ENCODE assay signal across 17 cellular contexts in the genomic region with DNA sequence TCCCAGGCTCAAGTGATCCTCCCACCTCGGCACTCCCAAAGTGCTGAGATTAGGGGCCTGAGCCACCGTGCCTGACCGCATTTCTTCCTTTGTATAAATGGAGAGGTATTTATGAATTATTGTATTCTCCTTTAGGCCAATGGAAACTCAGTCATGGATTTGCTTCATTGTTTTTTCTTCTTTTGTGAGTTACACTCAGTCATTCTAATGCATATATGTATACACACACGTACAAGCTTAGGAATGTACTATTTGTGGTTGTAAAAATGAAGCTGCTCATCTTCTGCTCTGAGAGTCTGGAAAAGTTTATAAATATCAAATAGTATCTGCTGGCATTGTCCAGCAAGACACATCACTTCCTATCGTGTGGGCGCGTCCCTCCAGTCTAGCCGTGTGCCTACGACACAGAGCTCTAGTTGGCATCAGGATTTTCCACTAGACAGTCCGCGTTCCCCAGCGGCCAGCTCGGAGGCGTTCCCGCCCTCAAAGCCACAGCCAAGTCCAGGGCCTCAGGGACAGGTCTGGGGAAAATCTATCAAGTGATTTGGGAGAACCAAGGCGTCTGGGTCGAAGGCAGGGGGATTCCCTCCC.
DNase-seq lines count a peak whose midpoint lies in the region; ATAC-seq and TF ChIP-seq lines count a peak whose summit lies in the region.
"Had no signal": no experiment of that assay in that cellular context is flagged by ENCODE, and none has a peak within 500 bp of the region (broad histone marks: within the 10 kb centered on the region; RNA-seq: fewer than 3 reads in every experiment).

No MANE protein-coding gene starts in this region.

- H3K9me3 ChIP-seq in fibroblast of lung (ENCODE audit: control insufficient read depth, insufficient read depth, low read depth, low read length) (no peaks in the 10 kb centered on the region), smooth muscle cell (replicated peaks; ENCODE audit: low read depth) (no peaks in the 10 kb centered on the region)
- H3K9me3 ChIP-seq: esophagus squamous epithelium had no signal

- H3K27me3 ChIP-seq in fibroblast of lung (ENCODE audit: control insufficient read depth, insufficient read depth, low read length) (no peaks in the 10 kb centered on the region), smooth muscle cell (ENCODE audit: low read depth) (no peaks in the 10 kb centered on the region)

- H3K36me3 ChIP-seq in fibroblast of lung (ENCODE audit: control insufficient read depth, insufficient read depth, low read length) (no peaks in the 10 kb centered on the region), smooth muscle cell (ENCODE audit: low read depth) (no peaks in the 10 kb centered on the region)
- H3K36me3 ChIP-seq: esophagus squamous epithelium had no signal

- H3K4me1 ChIP-seq in fibroblast of lung (ENCODE audit: control insufficient read depth, extremely low read depth, insufficient read depth, low read length) = peaks cover 3% of the 10 kb centered on the region
- H3K4me1 ChIP-seq in smooth muscle cell (ENCODE audit: low read depth) = no peaks in the 10 kb centered on the region

- no peak overlapping the region for H2AFZ ChIP-seq in fibroblast of lung (ENCODE audit: low read length)
- H2AFZ ChIP-seq in smooth muscle cell (ENCODE audit: low read depth) = no peak overlapping the region

- H3K4me3 ChIP-seq in fibroblast of lung (replicated peaks in 1 of 4; ENCODE audit: control extremely low read depth in 1 of 4, insufficient read depth in 1 of 4, low read depth in 3 of 4, low read length in 4 of 4) (no peak overlapping the region), smooth muscle cell (no peak overlapping the region)
- H3K4me3 ChIP-seq: esophagus squamous epithelium had no signal

- WGBS in smooth muscle cell (ENCODE audit: low lambda C conversion rate) = 37% methylated on average over 17 of the region's 17 CpGs

- no peak for TF ChIP-seq CTCF in fibroblast of lung (conservative IDR thresholded peaks at IDR 0.05 in 1 of 2, IDR thresholded peaks at IDR 0.05 in 1 of 2; ENCODE audit: low read depth in 1 of 2, low read length in 2 of 2)
- no peak for TF ChIP-seq CTCF in smooth muscle cell (IDR thresholded peaks at IDR 0.05; ENCODE audit: borderline replicate concordance, insufficient read depth, poor library complexity, severe bottlenecking)

- ATAC-seq in HG02938 (IDR thresholded peaks at IDR 0.05; ENCODE audit: unreplicated experiment) = no peak
- ATAC-seq: activated CD8-positive, alpha-beta T cell treated with anti-CD3 and anti-CD28 coated beads, Interleukin-2, amount 10 ng/mL, durations not matched to agents 7 days and 5 days; CD8-positive, alpha-beta T cell; Right ventricle myocardium inferior had no signal

- no peaks in the 10 kb centered on the region for H4K20me1 ChIP-seq in fibroblast of lung (ENCODE audit: control insufficient read depth, extremely low read depth, insufficient read depth, low read length)
- no peaks in the 10 kb centered on the region for H4K20me1 ChIP-seq in smooth muscle cell (ENCODE audit: low read depth)

- DNase-seq in GOT3 (lab: John Stamatoyannopoulos, UW) (peak; percentile 50), T1000 (lab: John Stamatoyannopoulos, UW) (peak; percentile 59), fibroblast of lung (ENCODE audit: low read depth in 2 of 2) (peak; percentile 79 to 93), smooth muscle cell (lab: John Stamatoyannopoulos, UW; ENCODE audit: unreplicated experiment) (no peak), SIG-M5 (lab: John Stamatoyannopoulos, UW) (no peak)
- DNase-seq in activated CD8-positive, alpha-beta memory T cell treated with anti-CD3 and anti-CD28 coated beads, Interleukin-2, amount 50 U/mL, for 48 hours = no peak
- DNase-seq: activated CD8-positive, alpha-beta T cell treated with anti-CD3 and anti-CD28 coated beads, Interleukin-2, amount 10 ng/mL, durations not matched to agents 7 days and 5 days; activated naive CD4-positive, alpha-beta T cell treated with Interleukin-2 at 50 U/mL for 16 hours; CD8-positive, alpha-beta T cell; esophagus squamous epithelium; GF-D8; NCI-H1930; NCI-H748 treated with DMSO at 0.1 percent for 48 hours; retina had no signal

- H3K79me2 ChIP-seq in fibroblast of lung (ENCODE audit: control insufficient read depth, insufficient read depth, low read length) (no peaks in the 10 kb centered on the region), smooth muscle cell (ENCODE audit: low read depth) (no peaks in the 10 kb centered on the region)

- H3K27ac ChIP-seq in fibroblast of lung (ENCODE audit: insufficient read depth, low read length) (peak overlapping the region; percentile 17), smooth muscle cell (ENCODE audit: low read depth) (peak overlapping the region; percentile 97)
- H3K27ac ChIP-seq: esophagus squamous epithelium, KMS-11 had no signal

- H3K4me2 ChIP-seq in fibroblast of lung (ENCODE audit: extremely low read depth, insufficient read depth, low read length) = no peak overlapping the region
- H3K4me2 ChIP-seq in smooth muscle cell = peak overlapping the region; percentile 1
- H3K4me2 ChIP-seq: KMS-11 had no signal

- H3K9ac ChIP-seq in fibroblast of lung (ENCODE audit: insufficient read depth, low read length) (no peak overlapping the region), smooth muscle cell (ENCODE audit: low read depth) (peak overlapping the region; percentile 88)
- H3K9ac ChIP-seq: KMS-11 had no signal

- H3F3A ChIP-seq in smooth muscle cell (ENCODE audit: low read depth) = no peaks in the 10 kb centered on the region

Comparison
In these comparisons a context has a peak if more than half of its experiments do, and no peak if none do; other contexts are left out.
1. DNase-seq: peak in GOT3 (single experiment), T1000 (single experiment) and fibroblast of lung (2 of 2); none in smooth muscle cell (single experiment), activated CD8-positive, alpha-beta memory T cell treated with anti-CD3 and anti-CD28 coated beads, Interleukin-2, amount 50 U/mL, for 48 hours (single experiment) and SIG-M5 (single experiment).